Comparison of ENCODE assay signal across 8 cellular contexts in genomic region chr1:226738995-226739695, GRCh38. TPM values are rescaled to one million over a fixed set of nuclear protein-coding genes. Genes with fewer than 3 reads are reported as not detected.
A peak's percentile ranks its signal among the peaks of the same experiment; 100 is the strongest.
DNase-seq lines count a peak whose midpoint lies in the region; ATAC-seq, FAIRE-seq and TF ChIP-seq lines count a peak whose summit lies in the region.

ITPKB (minus strand) TSS chr1:226739282; CDS start chr1:226737458, 1,824 bp downstream.

- peak within 1 kb of the TSS; percentile 82 for H3K9ac ChIP-seq in keratinocyte (ENCODE audit: control insufficient read depth, extremely low read depth, insufficient read depth, low read length)

- peaks cover 9% of the 10 kb centered on the region for H3K79me2 ChIP-seq in keratinocyte (ENCODE audit: control insufficient read depth, insufficient read depth, low read length)

- no peaks in the 10 kb centered on the region for H3K27me3 Mint-ChIP-seq in IgD-negative memory B cell

- peak within 1 kb of the TSS; percentile 49 to 92 (median 75) for H3K4me3 ChIP-seq in keratinocyte (ENCODE audit: control insufficient read depth in 2 of 3, extremely low read depth in 1 of 3, insufficient read depth in 2 of 3, low read depth in 1 of 3, low read length in 3 of 3)

- peak within 1 kb of the TSS; percentile 87 to 98 (median 98) for H3K27ac Mint-ChIP-seq in IgD-negative memory B cell

- no peaks in the 10 kb centered on the region for H3K9me1 ChIP-seq in keratinocyte (ENCODE audit: control insufficient read depth, extremely low read depth, insufficient read depth, low read length)

- dilution Hi-C loops in keratinocyte (cut with MboI; ENCODE audit: extremely low pct_ligation_motif_present, low sequenced_read_pairs): no loop called here

- H3K9me3 ChIP-seq in keratinocyte (ENCODE audit: control insufficient read depth, low read depth, low read length): no peaks in the 10 kb centered on the region

- no peak for TF ChIP-seq CTCF in keratinocyte (optimal IDR thresholded peaks at IDR 0.05 in 1 of 3, IDR thresholded peaks at IDR 0.05 in 1 of 3, conservative IDR thresholded peaks at IDR 0.05 in 1 of 3; ENCODE audit: extremely low read depth in 1 of 3, insufficient read depth in 2 of 3, low read length in 3 of 3)

- H3K36me3 ChIP-seq in keratinocyte (ENCODE audit: control insufficient read depth in 2 of 2, extremely low read depth in 1 of 2, insufficient read depth in 2 of 2, low read length in 2 of 2): peaks cover 3 to 7% of the 10 kb centered on the region in 2 experiments

- peak within 1 kb of the TSS; percentile 90 to 100 (median 98) for H3K4me3 Mint-ChIP-seq in IgD-negative memory B cell

- peak within 1 kb of the TSS; percentile 76 for H3K27ac ChIP-seq in keratinocyte (ENCODE audit: control insufficient read depth, insufficient read depth, low read length)

- H3K4me2 ChIP-seq in keratinocyte (ENCODE audit: control insufficient read depth, extremely low read depth, insufficient read depth, low read depth, low read length): peak within 1 kb of the TSS; percentile 84

- 0 out of 2 replicates have a peak, but pooled peaks have one; percentile 24 for TF ChIP-seq POLR2A in GM12891 (IDR thresholded peaks at IDR 0.05; ENCODE audit: low read depth, low read length)

- H3K4me1 ChIP-seq in keratinocyte (ENCODE audit: control insufficient read depth, extremely low read depth, insufficient read depth, low read length): peaks cover 5% of the 10 kb centered on the region

- H3K4me1 Mint-ChIP-seq in IgD-negative memory B cell: peaks cover 17 to 35% (median 33%) of the 10 kb centered on the region in 3 donors

- no peak for DNase-seq in GM12891 (ENCODE audit: insufficient read length, low spot score)
- peak; percentile 46 for DNase-seq in UCSD-AML1 (lab: John Stamatoyannopoulos, UW; ENCODE audit: unreplicated experiment)
- DNase-seq in cerebellum (ENCODE audit: low spot score): peak; percentile 25
- no peak for DNase-seq in keratinocyte (ENCODE audit: low read depth, low spot score)
- peak; percentile 65 for DNase-seq in stimulated activated CD4-positive, alpha-beta T cell treated with anti-CD3 and anti-CD28 coated beads, Interleukin-15, amount 100 ng/mL, for 24 hours
- DNase-seq in NCI-H2227 (lab: John Stamatoyannopoulos, UW; ENCODE audit: unreplicated experiment): no peak

- no peaks in the 10 kb centered on the region for H4K20me1 ChIP-seq in keratinocyte (ENCODE audit: control insufficient read depth, extremely low read depth, insufficient read depth, low read length)

- peak within 1 kb of the TSS; percentile 85 for H2AFZ ChIP-seq in keratinocyte (ENCODE audit: control insufficient read depth, low read length)

- H3K9me3 Mint-ChIP-seq in IgD-negative memory B cell: peaks cover 0 to 5% (median 0%) of the 10 kb centered on the region in 3 donors

- H3K36me3 Mint-ChIP-seq in IgD-negative memory B cell: no peaks in the 10 kb centered on the region

- ATAC-seq in GM21737 (IDR thresholded peaks at IDR 0.05; ENCODE audit: unreplicated experiment): no peak

- FAIRE-seq in GM12891 (lab: Jason Lieb, UNC) (no peak), keratinocyte (lab: Jason Lieb, UNC) (no peak)

- H3K27me3 ChIP-seq in keratinocyte (ENCODE audit: control insufficient read depth, extremely low read depth, insufficient read depth, low read length): no peaks in the 10 kb centered on the region

TF ChIP-seq in GM12891, 5 proteins besides CTCF, POLR2A, EP300 and RAD21:
- TF ChIP-seq SPI1 (IDR thresholded peaks at IDR 0.05; ENCODE audit: low read depth, low read length) (no peak; the same call in 1 of the 2 replicates), TAF1 (IDR thresholded peaks at IDR 0.05; ENCODE audit: low read depth, low read length) (0 out of 2 replicates have a peak, but pooled peaks have one; percentile 33)

RNA-seq across cellular contexts. Expression of gene ITPKB, which starts in this region (rescaled TPM):
- 15.8 TPM for polyA plus RNA-seq in GM12891 (2012; ENCODE audit: low read depth, missing spikeins)
- polyA plus RNA-seq in IgD-negative memory B cell: 20.4 TPM
- total RNA-seq in cerebellum: 13.5 TPM
- polyA plus RNA-seq in keratinocyte: 3.2 to 4.9 TPM (median 3.2 TPM) in 3 replicates
- polyA plus RNA-seq in keratinocyte (2011; ENCODE audit: low read depth): 1.3 TPM
- polyA plus RNA-seq in keratinocyte (2011; cell fraction: cytosol; rRNA removed): 2.5 and 2.7 TPM in 2 replicates
- polyA plus RNA-seq in keratinocyte (2011; cell fraction: nucleus; rRNA removed): 7.0 and 7.4 TPM in 2 replicates
- polyA plus RNA-seq in keratinocyte (2012; ENCODE audit: low replicate concordance): 3.0 and 7.0 TPM in 2 replicates
- 8.8 to 18.0 TPM (median 9.0 TPM) in 3 replicates for polyA minus RNA-seq in keratinocyte
- polyA minus RNA-seq in keratinocyte (2011; cell fraction: cytosol; rRNA and poly(A)+ RNA removed): 10.7 TPM
- 11.0 and 15.0 TPM in 2 replicates for polyA minus RNA-seq in keratinocyte (2011; cell fraction: nucleus; rRNA and poly(A)+ RNA removed)

Comparison
In these comparisons a context has a peak if more than half of its experiments do, and no peak if none do; other contexts are left out.
1. DNase-seq: peak in UCSD-AML1 (single experiment), cerebellum (single experiment) and stimulated activated CD4-positive, alpha-beta T cell treated with anti-CD3 and anti-CD28 coated beads, Interleukin-15, amount 100 ng/mL, for 24 hours (single experiment); none in GM12891 (single experiment), keratinocyte (single experiment) and NCI-H2227 (single experiment).